Comparison of ENCODE assay signal across 18 cellular contexts in the genomic region with DNA sequence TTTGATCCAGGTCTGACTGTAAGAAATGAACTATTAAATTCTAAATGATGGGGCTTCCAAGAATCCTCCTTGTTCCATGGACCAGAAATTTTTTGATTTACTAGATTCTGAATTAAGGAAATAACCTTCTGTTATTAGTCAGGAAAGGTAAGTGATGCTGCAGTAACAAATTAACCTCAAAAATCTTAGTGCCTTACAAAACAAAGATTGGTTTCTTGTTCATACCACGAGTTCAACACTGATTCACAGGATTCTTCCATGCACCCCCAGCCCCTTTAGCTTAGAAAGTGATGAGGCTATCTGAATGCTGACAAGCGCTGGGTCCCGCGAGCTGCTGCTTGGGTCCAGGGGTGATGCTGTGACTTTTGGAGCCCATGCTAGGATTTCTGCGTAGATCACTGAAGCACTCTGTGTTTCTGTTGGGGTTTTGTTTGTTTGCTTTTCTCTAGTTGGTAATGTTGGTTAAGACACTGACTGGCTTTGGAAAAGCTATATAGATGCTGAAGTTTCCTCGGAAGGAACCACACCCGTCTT.
"Had no signal": no experiment of that assay in that cellular context is flagged by ENCODE, and none has a peak within 500 bp of the region (broad histone marks: within the 10 kb centered on the region; RNA-seq: fewer than 3 reads in every experiment).

No MANE protein-coding gene starts in this region.

- H3K9me3 Mint-ChIP-seq: activated naive CD4-positive, alpha-beta T cell treated with anti-CD3 and anti-CD28 coated beads, Interleukin-2, amount 50 U/mL, for 24 hours; memory B cell; T-helper 1 cell treated with Interleukin-12 subunit alpha and Interleukin-12 subunit beta and Interleukin-4 antibody, amounts not matched to agents 30 μg/mL and 1 μg/mL, for 36 hours had no signal

- H3K27ac Mint-ChIP-seq: memory B cell; T-helper 1 cell treated with Interleukin-12 subunit alpha and Interleukin-12 subunit beta and Interleukin-4 antibody, amounts not matched to agents 30 μg/mL and 1 μg/mL, for 36 hours; WTC11 had no signal

- H3K9me3 ChIP-seq: spleen, stomach, thoracic aorta had no signal

- H3K27me3 ChIP-seq: stomach had no signal

- ATAC-seq: WTC11 had no signal

- H3K36me3 ChIP-seq: spleen, thoracic aorta had no signal

- DNase-seq: activated CD4-positive, alpha-beta T cell treated with anti-CD3 and anti-CD28 coated beads, Interleukin-2, amount 50 U/mL, for 4 hours; activated gamma-delta T cell treated with Interleukin-2 at 50 U/mL for 16 hours; activated T-cell treated with anti-CD3 and anti-CD28 coated beads for 4 hours; dermis blood vessel endothelial cell; effector memory CD4-positive, alpha-beta T cell; foreskin melanocyte; glutamatergic neuron; retina; spleen; stimulated activated CD4-positive, alpha-beta T cell treated with anti-CD3 and anti-CD28 coated beads, Interleukin-4, amount 100 ng/mL, for 24 hours; T1000 had no signal

- H3K27me3 Mint-ChIP-seq: activated naive CD4-positive, alpha-beta T cell treated with anti-CD3 and anti-CD28 coated beads, Interleukin-2, amount 50 U/mL, for 24 hours; memory B cell had no signal

- H3K36me3 Mint-ChIP-seq: activated naive CD4-positive, alpha-beta T cell treated with anti-CD3 and anti-CD28 coated beads, Interleukin-2, amount 50 U/mL, for 24 hours; memory B cell had no signal

- H3K4me3 ChIP-seq: spleen, stomach, thoracic aorta had no signal

- H3K27ac ChIP-seq: spleen, thoracic aorta had no signal

- H3K4me3 Mint-ChIP-seq: activated naive CD4-positive, alpha-beta T cell treated with anti-CD3 and anti-CD28 coated beads, Interleukin-2, amount 50 U/mL, for 24 hours; brain; memory B cell; T-helper 1 cell treated with Interleukin-12 subunit alpha and Interleukin-12 subunit beta and Interleukin-4 antibody, amounts not matched to agents 30 μg/mL and 1 μg/mL, for 36 hours; WTC11 had no signal
